31 cellular contexts compared by ENCODE assay signal in the genomic region with DNA sequence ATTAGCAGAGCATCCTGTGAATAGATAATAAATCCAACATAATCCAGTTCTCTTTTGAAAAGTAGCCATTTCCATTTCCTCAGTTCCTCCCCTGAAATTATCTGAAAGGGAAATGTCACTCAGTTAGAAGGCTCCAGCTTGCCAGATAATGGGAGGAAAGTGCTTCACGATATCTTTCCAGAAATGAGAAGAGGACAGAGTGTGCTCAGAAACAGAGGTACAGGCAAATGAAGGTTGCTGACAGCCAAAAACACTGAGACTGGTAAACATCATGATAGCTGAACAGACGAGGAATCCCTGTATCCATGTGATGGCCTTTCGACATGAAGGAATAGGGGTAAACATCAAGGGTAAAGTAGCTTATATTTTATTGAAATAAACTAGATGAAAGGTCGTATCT.
"Had no signal": no experiment of that assay in that cellular context is flagged by ENCODE, and none has a peak within 500 bp of the region (broad histone marks: within the 10 kb centered on the region; RNA-seq: fewer than 3 reads in every experiment).

No MANE protein-coding gene starts in this region.

- FAIRE-seq: pancreas had no signal

- H3K4me3 ChIP-seq: pancreas, prostate gland, right atrium auricular region, skin epidermis, smooth muscle cell, spleen, suprapubic skin, testis, tibial artery, transverse colon, upper lobe of right lung, uterus had no signal

- H3K27ac ChIP-seq: neutrophil, pancreas, prostate gland, right atrium auricular region, skin epidermis, spleen, suprapubic skin, tibial artery, transverse colon, upper lobe of right lung, uterus had no signal

- H3K36me3 Mint-ChIP-seq: naive thymus-derived CD4-positive, alpha-beta T cell; natural killer cell; stimulated activated memory B cell treated with anti-CD40 and anti-IgM and Interleukin-4, amounts not matched to agents 10 μg/mL and 1 μg/mL and 100 μg/mL, for 72 hours; type B pancreatic cell had no signal

- ATAC-seq: naive thymus-derived CD4-positive, alpha-beta T cell; natural killer cell; pancreas; sciatic nerve; stimulated activated memory B cell treated with anti-CD40 and anti-IgM and Interleukin-4, amounts not matched to agents 10 μg/mL and 1 μg/mL and 100 μg/mL, for 72 hours; stimulated activated naive CD8-positive, alpha-beta T cell treated with anti-CD3 and anti-CD28 coated beads, Interleukin-15, amount 100 ng/mL, for 72 hours; stimulated activated naive CD8-positive, alpha-beta T cell treated with anti-CD3 and anti-CD28 coated beads, Interleukin-15, Interleukin-2, amounts not matched to agents 100 U/mL and 50 U/mL, for 24 hours; upper lobe of right lung had no signal

- DNase-seq: naive thymus-derived CD4-positive, alpha-beta T cell; natural killer cell; nucleus accumbens; pancreas; retina; spleen; stimulated activated CD4-positive, alpha-beta T cell treated with anti-CD3 and anti-CD28 coated beads, Interleukin-12 subunit alpha, Interleukin-12 subunit beta, amount 100 ng/mL, for 4 hours; stimulated activated CD4-positive, alpha-beta T cell treated with anti-CD3 and anti-CD28 coated beads, Interleukin-1b, Interleukin-23, amount 100 ng/mL, for 48 hours; stimulated activated CD4-positive, alpha-beta T cell treated with anti-CD3 and anti-CD28 coated beads, Interleukin-4, amount 100 ng/mL, for 1 hour; stimulated activated CD4-positive, alpha-beta T cell treated with anti-CD3 and anti-CD28 coated beads, Interleukin-4, amount 100 ng/mL, for 4 hours; stimulated activated CD8-positive, alpha-beta memory T cell treated with anti-CD3 and anti-CD28 coated beads, Interleukin-4, amount 100 ng/mL, for 48 hours; stimulated activated naive CD4-positive, alpha-beta T cell; stimulated activated naive CD8-positive, alpha-beta T cell treated with anti-CD3 and anti-CD28 coated beads, Interleukin-15, amount 100 ng/mL, for 72 hours; stimulated activated naive CD8-positive, alpha-beta T cell treated with anti-CD3 and anti-CD28 coated beads, Interleukin-15, Interleukin-2, amounts not matched to agents 100 U/mL and 50 U/mL, for 24 hours; substantia nigra; tibial artery; transverse colon; upper lobe of right lung; uterus had no signal

- H3K4me1 Mint-ChIP-seq: naive thymus-derived CD4-positive, alpha-beta T cell; natural killer cell; stimulated activated memory B cell treated with anti-CD40 and anti-IgM and Interleukin-4, amounts not matched to agents 10 μg/mL and 1 μg/mL and 100 μg/mL, for 72 hours; stimulated activated naive CD8-positive, alpha-beta T cell treated with anti-CD3 and anti-CD28 coated beads, Interleukin-15, amount 100 ng/mL, for 72 hours had no signal

- H3K36me3 ChIP-seq: neutrophil, pancreas, prostate gland, right atrium auricular region, spleen, suprapubic skin, tibial artery, transverse colon, upper lobe of right lung, uterus had no signal

- H3K4me2 ChIP-seq: smooth muscle cell had no signal

- H3K4me1 ChIP-seq: pancreas, prostate gland, right atrium auricular region, spleen, suprapubic skin, tibial artery, transverse colon, upper lobe of right lung, uterus had no signal

- H3K27me3 ChIP-seq: neutrophil, pancreas, right atrium auricular region, spleen, suprapubic skin, testis, tibial artery, transverse colon, upper lobe of right lung, uterus had no signal

- H3K9me3 Mint-ChIP-seq: nephron; neural crest cell; stimulated activated memory B cell treated with anti-CD40 and anti-IgM and Interleukin-4, amounts not matched to agents 10 μg/mL and 1 μg/mL and 100 μg/mL, for 72 hours; stimulated activated naive CD8-positive, alpha-beta T cell treated with anti-CD3 and anti-CD28 coated beads, Interleukin-15, amount 100 ng/mL, for 72 hours; type B pancreatic cell had no signal

- H3K27ac Mint-ChIP-seq: naive thymus-derived CD4-positive, alpha-beta T cell; natural killer cell; nephron; stimulated activated memory B cell treated with anti-CD40 and anti-IgM and Interleukin-4, amounts not matched to agents 10 μg/mL and 1 μg/mL and 100 μg/mL, for 72 hours; stimulated activated naive CD8-positive, alpha-beta T cell treated with anti-CD3 and anti-CD28 coated beads, Interleukin-15, amount 100 ng/mL, for 72 hours; type B pancreatic cell had no signal

- H3K4me3 Mint-ChIP-seq: naive thymus-derived CD4-positive, alpha-beta T cell; natural killer cell; nephron; neural crest cell; stimulated activated memory B cell treated with anti-CD40 and anti-IgM and Interleukin-4, amounts not matched to agents 10 μg/mL and 1 μg/mL and 100 μg/mL, for 72 hours; stimulated activated naive CD8-positive, alpha-beta T cell treated with anti-CD3 and anti-CD28 coated beads, Interleukin-15, amount 100 ng/mL, for 72 hours; type B pancreatic cell had no signal

- H3K27me3 Mint-ChIP-seq: naive thymus-derived CD4-positive, alpha-beta T cell; stimulated activated memory B cell treated with anti-CD40 and anti-IgM and Interleukin-4, amounts not matched to agents 10 μg/mL and 1 μg/mL and 100 μg/mL, for 72 hours; stimulated activated naive CD8-positive, alpha-beta T cell treated with anti-CD3 and anti-CD28 coated beads, Interleukin-15, amount 100 ng/mL, for 72 hours; type B pancreatic cell had no signal

- H3K9me3 ChIP-seq: neutrophil, pancreas, prostate gland, right atrium auricular region, spleen, suprapubic skin, testis, tibial artery, transverse colon, upper lobe of right lung, uterus had no signal
